Comparison of ENCODE assay signal across 8 cellular contexts in the genomic region with DNA sequence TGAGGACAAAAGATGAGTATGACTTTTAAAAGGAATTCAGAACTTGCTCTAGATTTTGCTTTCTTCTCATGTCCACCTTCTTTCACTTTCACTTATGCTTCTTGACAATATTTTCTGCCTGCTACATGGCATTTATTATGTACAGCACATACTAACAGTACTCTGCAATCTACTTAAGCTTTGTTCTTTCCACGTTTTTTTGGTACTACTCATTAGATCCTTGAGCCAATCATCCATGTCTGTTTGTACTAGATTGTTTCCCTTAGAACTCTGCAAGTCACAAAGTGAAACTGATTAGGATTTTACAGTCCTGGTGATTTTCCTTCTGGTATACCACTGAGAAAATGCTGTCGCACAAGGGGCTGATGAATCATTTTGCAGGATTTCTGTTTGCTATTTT.
A peak's percentile ranks its signal among the peaks of the same experiment; 100 is the strongest.
DNase-seq lines count a peak whose midpoint lies in the region; ATAC-seq, FAIRE-seq and TF ChIP-seq lines count a peak whose summit lies in the region.

No MANE protein-coding gene starts in this region.

- FAIRE-seq in keratinocyte (lab: Jason Lieb, UNC), result peak; percentile 52

- DNase-seq in AG08396 (ENCODE audit: low spot score) (peak; percentile 36), keratinocyte (ENCODE audit: low read depth, low spot score) (no peak), upper lobe of left lung (no peak), hypothalamus (lab: John Stamatoyannopoulos, UW) (no peak), NCI-H187 treated with DMSO at 0.1 percent for 48 hours (lab: John Stamatoyannopoulos, UW) (no peak)

- TF ChIP-seq POLR2A in upper lobe of left lung (IDR thresholded peaks at IDR 0.05), result no peak

- peak; percentile 72 for ATAC-seq in GM18858 (IDR thresholded peaks at IDR 0.05; ENCODE audit: unreplicated experiment)
- peak; percentile 61 for ATAC-seq in HG03095 (IDR thresholded peaks at IDR 0.05; ENCODE audit: unreplicated experiment)
- ATAC-seq in upper lobe of left lung (ENCODE audit: low FRiP score in 2 of 2), result peak in 1 of 2 donors; percentile 67

- H3K36me3 ChIP-seq in keratinocyte (ENCODE audit: control insufficient read depth in 2 of 2, extremely low read depth in 1 of 2, insufficient read depth in 2 of 2, low read length in 2 of 2), result no peaks in the 10 kb centered on the region
- H3K36me3 ChIP-seq in upper lobe of left lung, result no peaks in the 10 kb centered on the region

- TF ChIP-seq EP300 in upper lobe of left lung (IDR thresholded peaks at IDR 0.05), result no peak

- H4K20me1 ChIP-seq in keratinocyte (ENCODE audit: control insufficient read depth, extremely low read depth, insufficient read depth, low read length), result no peaks in the 10 kb centered on the region

- H3K4me1 ChIP-seq in keratinocyte (ENCODE audit: control insufficient read depth, extremely low read depth, insufficient read depth, low read length), result peaks cover 8% of the 10 kb centered on the region
- H3K4me1 ChIP-seq in upper lobe of left lung, result peaks cover 12 to 31% (median 14%) of the 10 kb centered on the region in 4 donors

- H2AFZ ChIP-seq in keratinocyte (ENCODE audit: control insufficient read depth, low read length), result no peak overlapping the region

- H3K9me1 ChIP-seq in keratinocyte (ENCODE audit: control insufficient read depth, extremely low read depth, insufficient read depth, low read length), result no peaks in the 10 kb centered on the region

- TF ChIP-seq CTCF in WI38 (IDR thresholded peaks at IDR 0.05; ENCODE audit: low read depth, low read length), result no peak
- no peak for TF ChIP-seq CTCF in keratinocyte (optimal IDR thresholded peaks at IDR 0.05 in 1 of 3, IDR thresholded peaks at IDR 0.05 in 1 of 3, conservative IDR thresholded peaks at IDR 0.05 in 1 of 3; ENCODE audit: extremely low read depth in 1 of 3, insufficient read depth in 2 of 3, low read length in 3 of 3)
- TF ChIP-seq CTCF in upper lobe of left lung (IDR thresholded peaks at IDR 0.05), result no peak

- dilution Hi-C loops in keratinocyte (cut with MboI; ENCODE audit: extremely low pct_ligation_motif_present, low sequenced_read_pairs), result no loop called here

- WGBS in upper lobe of left lung, 2 donors, result 9 to 12% methylated on average over 2 of the region's 2 CpGs

- no peak overlapping the region for H3K9ac ChIP-seq in keratinocyte (ENCODE audit: control insufficient read depth, extremely low read depth, insufficient read depth, low read length)

- H3K4me3 ChIP-seq in WI38 (ENCODE audit: low read depth, low read length), result peak overlapping the region; percentile 41
- H3K4me3 ChIP-seq in keratinocyte (ENCODE audit: control insufficient read depth in 2 of 3, extremely low read depth in 1 of 3, insufficient read depth in 2 of 3, low read depth in 1 of 3, low read length in 3 of 3), result peak overlapping the region in 2 of 3 experiments; percentile 36 to 58
- H3K4me3 ChIP-seq in upper lobe of left lung, result peak overlapping the region in 3 of 4 donors; percentile 21 to 39 (median 39)

- H3K27me3 ChIP-seq in keratinocyte (ENCODE audit: control insufficient read depth, extremely low read depth, insufficient read depth, low read length) (no peaks in the 10 kb centered on the region), upper lobe of left lung (no peaks in the 10 kb centered on the region)

- H3K79me2 ChIP-seq in keratinocyte (ENCODE audit: control insufficient read depth, insufficient read depth, low read length), result peaks cover 37% of the 10 kb centered on the region

- H3K27ac ChIP-seq in keratinocyte (ENCODE audit: control insufficient read depth, insufficient read depth, low read length) (no peak overlapping the region), upper lobe of left lung (peak overlapping the region; percentile 28 to 80 (median 37))

- H3K4me2 ChIP-seq in keratinocyte (ENCODE audit: control insufficient read depth, extremely low read depth, insufficient read depth, low read depth, low read length), result peak overlapping the region; percentile 72

- H3K9me3 ChIP-seq in keratinocyte (ENCODE audit: control insufficient read depth, low read depth, low read length) (no peaks in the 10 kb centered on the region), upper lobe of left lung (no peaks in the 10 kb centered on the region)
